20 cellular contexts compared by ENCODE assay signal in the genomic region with DNA sequence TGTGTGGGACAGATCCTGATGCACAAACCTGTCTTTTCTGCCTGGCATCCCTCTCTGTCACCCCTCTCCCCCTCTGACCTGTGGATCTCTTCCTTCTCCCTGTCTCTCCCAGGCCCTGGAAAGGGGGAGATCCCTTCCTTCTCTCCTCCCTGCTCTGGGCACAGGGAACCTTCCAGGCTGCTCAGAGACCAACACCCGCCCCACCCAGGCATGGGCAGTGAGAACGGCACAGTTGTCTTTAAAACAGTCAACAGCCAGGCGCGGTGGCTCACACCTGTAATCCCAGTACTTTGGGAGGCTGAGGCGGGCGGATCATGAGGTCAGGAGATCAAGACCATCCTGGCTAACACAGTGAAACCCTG. TPM values are rescaled to one million over a fixed set of nuclear protein-coding genes. Genes with fewer than 3 reads are reported as not detected.
"Had no signal": no experiment of that assay in that cellular context is flagged by ENCODE, and none has a peak within 500 bp of the region (broad histone marks: within the 10 kb centered on the region; RNA-seq: fewer than 3 reads in every experiment).

No MANE protein-coding gene starts in this region.

- H3K27ac ChIP-seq: hepatocyte had no signal

- H3K36me3 ChIP-seq: tibial nerve had no signal

- H3K9me3 ChIP-seq: tibial nerve had no signal

- H3K4me3 ChIP-seq: dorsolateral prefrontal cortex, hepatocyte, lung, tibial nerve had no signal

- ATAC-seq: activated T-cell treated with anti-CD3 and anti-CD28 coated beads, Interleukin-2, amount 50 U/mL, for 72 hours; left colon had no signal

- DNase-seq: activated B cell treated with CpG ODN at 0.5 μM for 24 hours; activated CD4-positive, alpha-beta T cell treated with anti-CD3 and anti-CD28 coated beads for 4 hours; activated T-cell treated with anti-CD3 and anti-CD28 coated beads, Interleukin-2, amount 50 U/mL, for 72 hours; amygdala; caudate nucleus; left colon; midbrain; nephron progenitor cell; occipital lobe; retina; stimulated activated CD4-positive, alpha-beta T cell treated with anti-CD3 and anti-CD28 coated beads, Interleukin-2, amount 100 ng/mL, for 24 hours; stimulated activated naive CD4-positive, alpha-beta T cell treated with Interleukin-2 at 50 U/mL for 16 hours; T-helper 1 cell; T-helper 9 cell had no signal

- H3K4me2 ChIP-seq: hepatocyte had no signal

RNA-seq across cellular contexts. Expression of gene KCNH2, which starts 34.7 kb away (rescaled TPM):
- total RNA-seq: glomerular endothelial cell had no signal

RNA-seq across cellular contexts. Expression of gene NOS3, which starts 47.4 kb away (rescaled TPM):
- total RNA-seq: myocyte had no signal
